22 cellular contexts compared by ENCODE assay signal in the genomic region with DNA sequence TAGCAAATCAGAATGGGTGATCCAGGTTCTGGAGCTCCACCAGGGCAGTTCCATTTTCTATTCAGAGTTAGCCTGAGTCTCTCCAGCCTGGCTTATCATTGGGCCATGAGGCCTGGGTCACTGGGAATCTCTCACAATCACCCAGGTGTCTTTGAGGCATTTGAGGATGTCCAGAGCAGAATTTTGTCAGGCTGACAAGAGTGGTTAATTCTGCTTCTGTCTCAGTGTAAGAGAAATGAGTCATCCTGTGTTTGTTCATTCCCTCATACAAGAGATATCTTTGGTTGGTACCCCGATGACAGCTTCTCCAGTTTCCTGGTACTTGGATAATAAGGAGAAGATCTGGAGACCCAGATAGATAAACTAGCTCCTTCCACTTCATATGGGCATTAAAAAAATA. TPM values are rescaled to one million over a fixed set of nuclear protein-coding genes. Genes with fewer than 3 reads are reported as not detected.
DNase-seq lines count a peak whose midpoint lies in the region; ATAC-seq and TF ChIP-seq lines count a peak whose summit lies in the region.
"Had no signal": no experiment of that assay in that cellular context is flagged by ENCODE, and none has a peak within 500 bp of the region (broad histone marks: within the 10 kb centered on the region; RNA-seq: fewer than 3 reads in every experiment).

No MANE protein-coding gene starts in this region.

- no peaks in the 10 kb centered on the region for H3K36me3 ChIP-seq in adipocyte (ENCODE audit: control insufficient read depth, insufficient read depth, low read length, severe bottlenecking)
- H3K36me3 ChIP-seq: prostate gland, thoracic aorta had no signal

- no peak overlapping the region for H3K9ac ChIP-seq in adipocyte (ENCODE audit: low read length)

- no peak overlapping the region for H3K4me3 ChIP-seq in adipocyte (ENCODE audit: low read length)
- no peak overlapping the region for H3K4me3 ChIP-seq in fibroblast of villous mesenchyme (ENCODE audit: low read depth, low read length)
- H3K4me3 ChIP-seq: left ventricle myocardium inferior, prostate gland, SJCRH30, thoracic aorta had no signal

- H3K27me3 ChIP-seq in adipocyte (replicated peaks; ENCODE audit: control insufficient read depth, insufficient read depth, low read length): no peaks in the 10 kb centered on the region
- H3K27me3 ChIP-seq: SJCRH30 had no signal

- no peaks in the 10 kb centered on the region for H3K4me1 ChIP-seq in adipocyte (ENCODE audit: control insufficient read depth, insufficient read depth, low read length)
- H3K4me1 ChIP-seq: left ventricle myocardium inferior, prostate gland, SJCRH30 had no signal

- no peak for TF ChIP-seq CTCF in fibroblast of villous mesenchyme (IDR thresholded peaks at IDR 0.05; ENCODE audit: insufficient read depth, low read depth, low read length)

- DNase-seq in LHCN-M2 (ENCODE audit: low read depth) (peak; percentile 45), adipocyte (ENCODE audit: low read depth) (peak; percentile 9), fibroblast of villous mesenchyme (ENCODE audit: low read depth) (peak; percentile 72), renal cortical epithelial cell (ENCODE audit: low read depth) (peak; percentile 6), NCI-H1436 (lab: John Stamatoyannopoulos, UW) (no peak)
- DNase-seq: activated CD4-positive, alpha-beta T cell treated with anti-CD3 and anti-CD28 coated beads for 48 hours; activated CD8-positive, alpha-beta memory T cell treated with anti-CD3 and anti-CD28 coated beads, Interleukin-2, amount 10 ng/mL, durations not matched to agents 7 days and 5 days; activated naive CD8-positive, alpha-beta T cell treated with anti-CD3 and anti-CD28 coated beads for 36 hours; CD4-positive, CD25-positive, alpha-beta regulatory T cell; GF-D8; left ventricle myocardium inferior; NCI-H1436 treated with DMSO at 0.1 percent for 48 hours; NCI-H524 treated with DMSO at 0.1 percent for 48 hours; SJCRH30; stimulated activated CD4-positive, alpha-beta T cell treated with anti-CD3 and anti-CD28 coated beads, Interleukin-4, amount 100 ng/mL, for 1 hour; stimulated activated naive CD4-positive, alpha-beta T cell had no signal

- H3K9me3 ChIP-seq in adipocyte (ENCODE audit: control insufficient read depth, low read length): peaks cover 34% of the 10 kb centered on the region
- H3K9me3 ChIP-seq: left ventricle myocardium inferior, prostate gland, thoracic aorta had no signal

- ATAC-seq in HG02840 (IDR thresholded peaks at IDR 0.05; ENCODE audit: low FRiP score, unreplicated experiment) (no peak), HG02642 (IDR thresholded peaks at IDR 0.05; ENCODE audit: poor library complexity, unreplicated experiment) (no peak)
- ATAC-seq: activated CD8-positive, alpha-beta memory T cell treated with anti-CD3 and anti-CD28 coated beads, Interleukin-2, amount 10 ng/mL, durations not matched to agents 7 days and 5 days; activated T-helper 17 cell treated with anti-CD3 and anti-CD28 coated beads, Interleukin-2, amount 50 U/mL, for 72 hours; Panc1 had no signal

RNA-seq across cellular contexts. Expression of a gene that starts 10.4 kb away (rescaled TPM):
- total RNA-seq in LHCN-M2 (2014; rRNA removed) (23.3 and 30.8 TPM in 2 replicates), fibroblast of villous mesenchyme (6.4 and 11.2 TPM in 2 replicates), renal cortical epithelial cell (10.0 and 14.9 TPM in 2 replicates)
- polyA plus RNA-seq in LHCN-M2 (2012): 6.7 TPM

RNA-seq across cellular contexts. Expression of a gene that starts 45.5 kb away (rescaled TPM):
- total RNA-seq in LHCN-M2 (2014; rRNA removed): 9.9 and 11.2 TPM in 2 replicates
- 1.9 TPM for polyA plus RNA-seq in LHCN-M2 (2012)
- 2.3 and 5.6 TPM in 2 replicates for total RNA-seq in fibroblast of villous mesenchyme
- total RNA-seq in renal cortical epithelial cell: 5.0 and 14.7 TPM in 2 replicates
